8 cellular contexts compared by ENCODE assay signal in genomic region chr11:90764691-90765090, GRCh38.
"Had no signal": no experiment of that assay in that cellular context is flagged by ENCODE, and none has a peak within 500 bp of the region (broad histone marks: within the 10 kb centered on the region; RNA-seq: fewer than 3 reads in every experiment).

No MANE protein-coding gene starts in this region.

- H3K4me2 ChIP-seq: GM23338 had no signal

- DNase-seq: GM23248, GOT3, H7, H9, HCEC 1CT, HFFc6 had no signal

- H2AFZ ChIP-seq: GM23248, GM23338 had no signal

- H3K27ac ChIP-seq: GM23248 had no signal

- H3K27ac Mint-ChIP-seq: GM23338, H9, HFFc6 had no signal

- H3K4me3 Mint-ChIP-seq: GM23338, H9, HFFc6 had no signal

- H3K36me3 ChIP-seq: HAP-1 had no signal

- H3K4me1 Mint-ChIP-seq: GM23338, H9 had no signal

- H3K4me3 ChIP-seq: GM23248, GM23338, HAP-1 had no signal

- H3K9me3 Mint-ChIP-seq: GM23338, H9 had no signal

- H3K9me3 ChIP-seq: HAP-1 had no signal

- H3K4me1 ChIP-seq: HAP-1 had no signal
